ENCODE assay signal across 9 cellular contexts in the genomic region with DNA sequence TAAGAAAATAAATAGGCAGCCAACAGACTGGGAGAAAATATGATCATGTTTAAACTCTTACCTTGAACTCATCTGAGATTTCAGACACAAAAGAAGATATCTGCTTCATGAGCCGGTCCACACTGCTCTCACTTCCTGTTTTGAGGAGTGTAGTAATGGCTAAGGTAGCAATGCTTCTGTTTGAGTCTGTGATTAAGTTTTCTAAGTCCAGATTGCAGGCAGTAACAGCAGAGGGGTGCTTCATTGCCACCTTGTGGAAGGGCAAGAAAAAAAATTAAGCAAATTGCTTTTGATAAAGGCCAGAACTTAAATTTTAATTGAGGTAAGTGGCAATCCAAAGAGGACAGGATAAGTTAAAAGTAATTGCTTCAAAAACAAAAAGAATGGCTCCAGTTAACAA.
DNase-seq lines count a peak whose midpoint lies in the region; ATAC-seq and TF ChIP-seq lines count a peak whose summit lies in the region.
"Had no signal": no experiment of that assay in that cellular context is flagged by ENCODE, and none has a peak within 500 bp of the region (broad histone marks: within the 10 kb centered on the region; RNA-seq: fewer than 3 reads in every experiment).

No MANE protein-coding gene starts in this region.

- no peaks in the 10 kb centered on the region for H3K27me3 Mint-ChIP-seq in activated CD4-positive, alpha-beta T cell treated with anti-CD3 and anti-CD28 coated beads, Interleukin-2, amount 10 ng/mL, durations not matched to agents 7 days and 5 days
- no peaks in the 10 kb centered on the region for H3K27me3 Mint-ChIP-seq in type B pancreatic cell
- no peaks in the 10 kb centered on the region for H3K27me3 Mint-ChIP-seq in endothelial cell (ENCODE audit: unreplicated experiment)
- H3K27me3 Mint-ChIP-seq: central memory CD8-positive, alpha-beta T cell had no signal

- H3K9me3 Mint-ChIP-seq in activated CD4-positive, alpha-beta T cell treated with anti-CD3 and anti-CD28 coated beads, Interleukin-2, amount 10 ng/mL, durations not matched to agents 7 days and 5 days, result peaks cover 4% of the 10 kb centered on the region
- H3K9me3 Mint-ChIP-seq in type B pancreatic cell, result no peaks in the 10 kb centered on the region
- H3K9me3 Mint-ChIP-seq in endothelial cell (ENCODE audit: unreplicated experiment), result no peaks in the 10 kb centered on the region
- H3K9me3 Mint-ChIP-seq: central memory CD8-positive, alpha-beta T cell had no signal

- intact Hi-C loops in posterior cingulate gyrus (cut with DNase I), result no loop called here

- H3K4me3 Mint-ChIP-seq in activated CD4-positive, alpha-beta T cell treated with anti-CD3 and anti-CD28 coated beads, Interleukin-2, amount 10 ng/mL, durations not matched to agents 7 days and 5 days, result no peak overlapping the region
- H3K4me3 Mint-ChIP-seq in type B pancreatic cell (peak overlapping the region; percentile 61), endothelial cell (ENCODE audit: unreplicated experiment) (no peak overlapping the region)
- H3K4me3 Mint-ChIP-seq: central memory CD8-positive, alpha-beta T cell had no signal

- no peak overlapping the region for H3K27ac Mint-ChIP-seq in activated CD4-positive, alpha-beta T cell treated with anti-CD3 and anti-CD28 coated beads, Interleukin-2, amount 10 ng/mL, durations not matched to agents 7 days and 5 days
- H3K27ac Mint-ChIP-seq in type B pancreatic cell, result no peak overlapping the region
- no peak overlapping the region for H3K27ac Mint-ChIP-seq in endothelial cell (ENCODE audit: unreplicated experiment)

- peak; percentile 49 for TF ChIP-seq CTCF in type B pancreatic cell (conservative IDR thresholded peaks at IDR 0.05)
- TF ChIP-seq CTCF in endothelial cell (IDR thresholded peaks at IDR 0.05; ENCODE audit: unreplicated experiment), result no peak

- POLR2A ChIA-PET in activated CD4-positive, alpha-beta T cell treated with anti-CD3 and anti-CD28 coated beads, Interleukin-2, amount 10 ng/mL, durations not matched to agents 7 days and 5 days (lab: Charles Lee), result no interaction called here

- peak; percentile 20 for DNase-seq in activated CD4-positive, alpha-beta T cell treated with anti-CD3 and anti-CD28 coated beads, Interleukin-2, amount 10 ng/mL, durations not matched to agents 7 days and 5 days
- DNase-seq in activated CD4-positive, alpha-beta T cell treated with anti-CD3 and anti-CD28 coated beads, Interleukin-2, amount 50 U/mL, for 1 hour, result no peak
- DNase-seq in NCI-H2171 (lab: John Stamatoyannopoulos, UW) (peak; percentile 3), dermis blood vessel endothelial cell (peak; percentile 49), type B pancreatic cell (ENCODE audit: extremely low spot score, unreplicated experiment) (no peak), endothelial cell (ENCODE audit: low spot score) (no peak), posterior cingulate gyrus (no peak)

- no peaks in the 10 kb centered on the region for H3K36me3 Mint-ChIP-seq in activated CD4-positive, alpha-beta T cell treated with anti-CD3 and anti-CD28 coated beads, Interleukin-2, amount 10 ng/mL, durations not matched to agents 7 days and 5 days (ENCODE audit: low read depth)
- H3K36me3 Mint-ChIP-seq in type B pancreatic cell, result peaks cover 32% of the 10 kb centered on the region
- peaks cover 4% of the 10 kb centered on the region for H3K36me3 Mint-ChIP-seq in endothelial cell (ENCODE audit: low read depth, unreplicated experiment)

- CTCF ChIA-PET in activated CD4-positive, alpha-beta T cell treated with anti-CD3 and anti-CD28 coated beads, Interleukin-2, amount 10 ng/mL, durations not matched to agents 7 days and 5 days (lab: Charles Lee), result no interaction called here

- H3K4me1 Mint-ChIP-seq in activated CD4-positive, alpha-beta T cell treated with anti-CD3 and anti-CD28 coated beads, Interleukin-2, amount 10 ng/mL, durations not matched to agents 7 days and 5 days, result peaks cover 2% of the 10 kb centered on the region
- no peaks in the 10 kb centered on the region for H3K4me1 Mint-ChIP-seq in type B pancreatic cell (ENCODE audit: unreplicated experiment)
- H3K4me1 Mint-ChIP-seq in endothelial cell (ENCODE audit: unreplicated experiment), result no peaks in the 10 kb centered on the region
- H3K4me1 Mint-ChIP-seq: central memory CD8-positive, alpha-beta T cell had no signal

- peak; percentile 65 for ATAC-seq in HG02571 (IDR thresholded peaks at IDR 0.05; ENCODE audit: unreplicated experiment)

Comparison
In these comparisons a context has a peak if more than half of its experiments do, and no peak if none do; other contexts are left out.
1. DNase-seq: peak in activated CD4-positive, alpha-beta T cell treated with anti-CD3 and anti-CD28 coated beads, Interleukin-2, amount 10 ng/mL, durations not matched to agents 7 days and 5 days (single experiment), NCI-H2171 (single experiment) and dermis blood vessel endothelial cell (single experiment); none in activated CD4-positive, alpha-beta T cell treated with anti-CD3 and anti-CD28 coated beads, Interleukin-2, amount 50 U/mL, for 1 hour (single experiment), type B pancreatic cell (single experiment), endothelial cell (single experiment) and posterior cingulate gyrus (0 of 10).